Comparison of ENCODE assay signal across 19 cellular contexts in genomic region chr1:201786824-201787223, GRCh38. TPM values are rescaled to one million over a fixed set of nuclear protein-coding genes. Genes with fewer than 3 reads are reported as not detected.
DNase-seq lines count a peak whose midpoint lies in the region; ATAC-seq and TF ChIP-seq lines count a peak whose summit lies in the region.
"Had no signal": no experiment of that assay in that cellular context is flagged by ENCODE, and none has a peak within 500 bp of the region (broad histone marks: within the 10 kb centered on the region; RNA-seq: fewer than 3 reads in every experiment).

No MANE protein-coding gene starts in this region.

- H3K4me3 ChIP-seq in left ventricle myocardium inferior: no peak overlapping the region
- no peak overlapping the region for H3K4me3 ChIP-seq in gastrocnemius medialis
- H3K4me3 ChIP-seq: body of pancreas, pancreas had no signal

- peak; percentile 84 for DNase-seq in AG20443 (ENCODE audit: low spot score)
- peak; percentile 43 for DNase-seq in left ventricle myocardium inferior
- peak; percentile 18 to 73 for DNase-seq in gastrocnemius medialis
- DNase-seq in ureter (ENCODE audit: low spot score): no peak
- DNase-seq in NCI-H446 treated with DMSO at 0.1 percent for 48 hours (lab: John Stamatoyannopoulos, UW): no peak
- DNase-seq: activated CD4-positive, alpha-beta T cell treated with anti-CD3 and anti-CD28 coated beads for 48 hours; activated naive CD4-positive, alpha-beta T cell treated with anti-CD3 and anti-CD28 coated beads, Interleukin-2, amount 10 ng/mL, durations not matched to agents 7 days and 5 days; CD4-positive, alpha-beta memory T cell; DMS79 treated with DMSO at 0.1 percent for 48 hours; effector CD8-positive, alpha-beta T cell; NCI-H2171 treated with DMSO at 0.1 percent for 48 hours; pancreas; trophoblast cell had no signal

- TF ChIP-seq POLR2A in gastrocnemius medialis (IDR thresholded peaks at IDR 0.05): no peak

- in situ Hi-C loops in gastrocnemius medialis (cut with MboI; ENCODE audit: low sequenced_read_pairs in 4 of 4): loop anchor here (5.0 to 10.0 kb wide), 3 partner anchors 72 to 225 kb away; no protein-coding TSS in a partner anchor

- H3K9me3 ChIP-seq in left ventricle myocardium inferior (replicated peaks) (no peaks in the 10 kb centered on the region), gastrocnemius medialis (no peaks in the 10 kb centered on the region)
- H3K9me3 ChIP-seq: body of pancreas, pancreas had no signal

- H3K4me1 ChIP-seq in left ventricle myocardium inferior (peaks cover 99% of the 10 kb centered on the region), gastrocnemius medialis (peaks cover 18 to 29% of the 10 kb centered on the region in 2 donors)
- H3K4me1 ChIP-seq: pancreas had no signal

- H3K36me3 ChIP-seq in left ventricle myocardium inferior: peaks cover 82% of the 10 kb centered on the region
- H3K36me3 ChIP-seq in gastrocnemius medialis: no peaks in the 10 kb centered on the region

- peak overlapping the region; percentile 76 for H3K27ac ChIP-seq in cingulate gyrus (ENCODE audit: low read depth, low read length)
- peak overlapping the region; percentile 78 for H3K27ac ChIP-seq in left ventricle myocardium inferior (replicated peaks)
- peak overlapping the region in 3 of 4 donors; percentile 31 to 38 (median 33) for H3K27ac ChIP-seq in gastrocnemius medialis
- H3K27ac ChIP-seq: body of pancreas, pancreas had no signal

- no peak for TF ChIP-seq CTCF in left ventricle myocardium inferior (IDR thresholded peaks at IDR 0.05; ENCODE audit: borderline replicate concordance)
- no peak for TF ChIP-seq CTCF in gastrocnemius medialis (IDR thresholded peaks at IDR 0.05 in 4 of 5, conservative IDR thresholded peaks at IDR 0.05 in 1 of 5)

- intact Hi-C loops in left ventricle myocardium inferior (cut with micrococcal nuclease) (no loop called here), gastrocnemius medialis (cut with DNase I; ENCODE audit: low total_unique reads) (loop anchor here (5.0 kb wide), 1 partner anchor 45 kb away; no protein-coding TSS in a partner anchor)

- no peaks in the 10 kb centered on the region for H3K27me3 ChIP-seq in left ventricle myocardium inferior (ENCODE audit: low read depth)
- H3K27me3 ChIP-seq in gastrocnemius medialis: no peaks in the 10 kb centered on the region
- H3K27me3 ChIP-seq: body of pancreas, pancreas had no signal

- ATAC-seq in gastrocnemius medialis (peak; percentile 61 to 82), HG03280 (IDR thresholded peaks at IDR 0.05; ENCODE audit: unreplicated experiment) (no peak), HG03045 (IDR thresholded peaks at IDR 0.05; ENCODE audit: unreplicated experiment) (no peak)
- ATAC-seq: body of pancreas, left lobe of liver, Panc1 had no signal

RNA-seq across cellular contexts. Expression of gene IPO9, which starts 42.1 kb away (rescaled TPM):
- total RNA-seq in left ventricle myocardium inferior: 20.1 TPM
- total RNA-seq in gastrocnemius medialis: 10 to 100 TPM in 2 of 4 donors, 1 to 10 TPM in 2; 7.2 to 16.3 (median 10.3) TPM
- 53.6 TPM for total RNA-seq in ureter

Comparison
In these comparisons a context has a peak if more than half of its experiments do, and no peak if none do; other contexts are left out.
1. DNase-seq: peak in AG20443 (single experiment), left ventricle myocardium inferior (single experiment) and gastrocnemius medialis (2 of 2); none in ureter (single experiment) and NCI-H446 treated with DMSO at 0.1 percent for 48 hours (single experiment).
2. ATAC-seq: peak in gastrocnemius medialis (2 of 2); none in HG03280 (single experiment) and HG03045 (single experiment).
3. Peak in every context shown above with its lines, with median percentiles within 50 percentile points of each other: H3K27ac ChIP-seq.